ENCODE assay signal across 1 cellular context in the genomic region with DNA sequence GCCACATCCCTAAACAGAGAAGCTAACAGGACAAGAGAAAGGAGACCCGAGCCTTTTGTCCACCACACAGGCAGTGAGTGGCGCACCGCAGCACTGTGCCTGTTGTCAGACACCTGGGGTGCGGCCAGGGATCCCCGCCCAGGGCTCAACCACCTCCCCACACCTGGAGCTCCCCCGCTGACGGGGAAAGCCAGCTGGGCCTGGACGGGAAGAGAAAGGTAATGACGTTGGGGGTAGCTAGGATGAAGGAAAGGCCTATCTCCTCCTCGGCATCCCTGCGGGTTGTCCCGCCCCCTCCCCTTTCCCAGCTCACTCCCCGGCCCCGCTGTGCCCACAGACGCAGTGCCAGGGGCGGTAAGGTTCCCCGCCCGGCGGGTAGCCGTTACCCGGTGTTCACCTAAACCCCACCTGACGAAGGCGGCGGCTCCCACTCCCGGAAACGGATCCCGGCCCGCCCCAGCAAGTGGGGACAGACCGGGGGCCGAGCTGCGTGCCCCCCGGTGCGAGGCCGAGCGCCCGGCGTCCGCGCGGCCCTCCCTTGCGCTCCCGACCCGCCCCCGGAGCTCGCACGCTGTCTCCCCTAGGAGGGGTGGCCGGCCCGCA.
A peak's percentile ranks its signal among the peaks of the same experiment; 100 is the strongest.
TF ChIP-seq lines count a peak whose summit lies in the region.

No MANE protein-coding gene starts in this region.

TF ChIP-seq in WTC11, 78 proteins besides CTCF, POLR2A, EP300 and RAD21 (continued from another document):
- TF ChIP-seq, protein P1, sequence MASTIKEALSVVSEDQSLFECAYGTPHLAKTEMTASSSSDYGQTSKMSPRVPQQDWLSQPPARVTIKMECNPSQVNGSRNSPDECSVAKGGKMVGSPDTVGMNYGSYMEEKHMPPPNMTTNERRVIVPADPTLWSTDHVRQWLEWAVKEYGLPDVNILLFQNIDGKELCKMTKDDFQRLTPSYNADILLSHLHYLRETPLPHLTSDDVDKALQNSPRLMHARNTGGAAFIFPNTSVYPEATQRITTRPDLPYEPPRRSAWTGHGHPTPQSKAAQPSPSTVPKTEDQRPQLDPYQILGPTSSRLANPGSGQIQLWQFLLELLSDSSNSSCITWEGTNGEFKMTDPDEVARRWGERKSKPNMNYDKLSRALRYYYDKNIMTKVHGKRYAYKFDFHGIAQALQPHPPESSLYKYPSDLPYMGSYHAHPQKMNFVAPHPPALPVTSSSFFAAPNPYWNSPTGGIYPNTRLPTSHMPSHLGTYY (CRISPR knock-in tag; IDR thresholded peaks at IDR 0.05): no peak
- TF ChIP-seq, protein P2, sequence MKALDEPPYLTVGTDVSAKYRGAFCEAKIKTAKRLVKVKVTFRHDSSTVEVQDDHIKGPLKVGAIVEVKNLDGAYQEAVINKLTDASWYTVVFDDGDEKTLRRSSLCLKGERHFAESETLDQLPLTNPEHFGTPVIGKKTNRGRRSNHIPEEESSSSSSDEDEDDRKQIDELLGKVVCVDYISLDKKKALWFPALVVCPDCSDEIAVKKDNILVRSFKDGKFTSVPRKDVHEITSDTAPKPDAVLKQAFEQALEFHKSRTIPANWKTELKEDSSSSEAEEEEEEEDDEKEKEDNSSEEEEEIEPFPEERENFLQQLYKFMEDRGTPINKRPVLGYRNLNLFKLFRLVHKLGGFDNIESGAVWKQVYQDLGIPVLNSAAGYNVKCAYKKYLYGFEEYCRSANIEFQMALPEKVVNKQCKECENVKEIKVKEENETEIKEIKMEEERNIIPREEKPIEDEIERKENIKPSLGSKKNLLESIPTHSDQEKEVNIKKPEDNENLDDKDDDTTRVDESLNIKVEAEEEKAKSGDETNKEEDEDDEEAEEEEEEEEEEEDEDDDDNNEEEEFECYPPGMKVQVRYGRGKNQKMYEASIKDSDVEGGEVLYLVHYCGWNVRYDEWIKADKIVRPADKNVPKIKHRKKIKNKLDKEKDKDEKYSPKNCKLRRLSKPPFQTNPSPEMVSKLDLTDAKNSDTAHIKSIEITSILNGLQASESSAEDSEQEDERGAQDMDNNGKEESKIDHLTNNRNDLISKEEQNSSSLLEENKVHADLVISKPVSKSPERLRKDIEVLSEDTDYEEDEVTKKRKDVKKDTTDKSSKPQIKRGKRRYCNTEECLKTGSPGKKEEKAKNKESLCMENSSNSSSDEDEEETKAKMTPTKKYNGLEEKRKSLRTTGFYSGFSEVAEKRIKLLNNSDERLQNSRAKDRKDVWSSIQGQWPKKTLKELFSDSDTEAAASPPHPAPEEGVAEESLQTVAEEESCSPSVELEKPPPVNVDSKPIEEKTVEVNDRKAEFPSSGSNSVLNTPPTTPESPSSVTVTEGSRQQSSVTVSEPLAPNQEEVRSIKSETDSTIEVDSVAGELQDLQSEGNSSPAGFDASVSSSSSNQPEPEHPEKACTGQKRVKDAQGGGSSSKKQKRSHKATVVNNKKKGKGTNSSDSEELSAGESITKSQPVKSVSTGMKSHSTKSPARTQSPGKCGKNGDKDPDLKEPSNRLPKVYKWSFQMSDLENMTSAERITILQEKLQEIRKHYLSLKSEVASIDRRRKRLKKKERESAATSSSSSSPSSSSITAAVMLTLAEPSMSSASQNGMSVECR (CRISPR knock-in tag; IDR thresholded peaks at IDR 0.05; ENCODE audit: borderline replicate concordance): peak; percentile 64; the same call in 1 of the 2 replicates
- TF ChIP-seq, protein P3, sequence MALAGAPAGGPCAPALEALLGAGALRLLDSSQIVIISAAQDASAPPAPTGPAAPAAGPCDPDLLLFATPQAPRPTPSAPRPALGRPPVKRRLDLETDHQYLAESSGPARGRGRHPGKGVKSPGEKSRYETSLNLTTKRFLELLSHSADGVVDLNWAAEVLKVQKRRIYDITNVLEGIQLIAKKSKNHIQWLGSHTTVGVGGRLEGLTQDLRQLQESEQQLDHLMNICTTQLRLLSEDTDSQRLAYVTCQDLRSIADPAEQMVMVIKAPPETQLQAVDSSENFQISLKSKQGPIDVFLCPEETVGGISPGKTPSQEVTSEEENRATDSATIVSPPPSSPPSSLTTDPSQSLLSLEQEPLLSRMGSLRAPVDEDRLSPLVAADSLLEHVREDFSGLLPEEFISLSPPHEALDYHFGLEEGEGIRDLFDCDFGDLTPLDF (CRISPR knock-in tag; IDR thresholded peaks at IDR 0.05): 0 out of 2 replicates have a peak, but pooled peaks have one; percentile 15
- TF ChIP-seq, protein P4, sequence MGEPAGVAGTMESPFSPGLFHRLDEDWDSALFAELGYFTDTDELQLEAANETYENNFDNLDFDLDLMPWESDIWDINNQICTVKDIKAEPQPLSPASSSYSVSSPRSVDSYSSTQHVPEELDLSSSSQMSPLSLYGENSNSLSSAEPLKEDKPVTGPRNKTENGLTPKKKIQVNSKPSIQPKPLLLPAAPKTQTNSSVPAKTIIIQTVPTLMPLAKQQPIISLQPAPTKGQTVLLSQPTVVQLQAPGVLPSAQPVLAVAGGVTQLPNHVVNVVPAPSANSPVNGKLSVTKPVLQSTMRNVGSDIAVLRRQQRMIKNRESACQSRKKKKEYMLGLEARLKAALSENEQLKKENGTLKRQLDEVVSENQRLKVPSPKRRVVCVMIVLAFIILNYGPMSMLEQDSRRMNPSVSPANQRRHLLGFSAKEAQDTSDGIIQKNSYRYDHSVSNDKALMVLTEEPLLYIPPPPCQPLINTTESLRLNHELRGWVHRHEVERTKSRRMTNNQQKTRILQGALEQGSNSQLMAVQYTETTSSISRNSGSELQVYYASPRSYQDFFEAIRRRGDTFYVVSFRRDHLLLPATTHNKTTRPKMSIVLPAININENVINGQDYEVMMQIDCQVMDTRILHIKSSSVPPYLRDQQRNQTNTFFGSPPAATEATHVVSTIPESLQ (CRISPR knock-in tag; IDR thresholded peaks at IDR 0.05): no peak
- TF ChIP-seq MXD4 (CRISPR knock-in tag; IDR thresholded peaks at IDR 0.05; ENCODE audit: borderline replicate concordance) (no peak), HMGA2 (CRISPR knock-in tag; IDR thresholded peaks at IDR 0.05) (no peak), ZNF423 (CRISPR knock-in tag; IDR thresholded peaks at IDR 0.05) (peak; percentile 37; the same call in 1 of the 2 replicates), SOX15 (CRISPR knock-in tag; IDR thresholded peaks at IDR 0.05) (no peak), USF1 (CRISPR knock-in tag; IDR thresholded peaks at IDR 0.05) (no peak), JUN (CRISPR knock-in tag; IDR thresholded peaks at IDR 0.05) (peak; percentile 41; the same call in 1 of the 2 replicates), CREB1 (CRISPR knock-in tag; IDR thresholded peaks at IDR 0.05) (no peak), PRRX2 (CRISPR knock-in tag; IDR thresholded peaks at IDR 0.05) (no peak), E2F5 (CRISPR knock-in tag; IDR thresholded peaks at IDR 0.05) (0 out of 2 replicates have a peak, but pooled peaks have one; percentile 48), GABPB1 (CRISPR knock-in tag; IDR thresholded peaks at IDR 0.05) (no peak), IRF1 (CRISPR knock-in tag; IDR thresholded peaks at IDR 0.05) (no peak), ATF1 (CRISPR knock-in tag; IDR thresholded peaks at IDR 0.05) (no peak), CREM (CRISPR knock-in tag; IDR thresholded peaks at IDR 0.05) (peak; percentile 29; the same call in 1 of the 2 replicates), FOXP4 (CRISPR knock-in tag; IDR thresholded peaks at IDR 0.05) (0 out of 2 replicates have a peak, but pooled peaks have one; percentile 8), ZNF416 (CRISPR knock-in tag; IDR thresholded peaks at IDR 0.05) (no peak)
- TF ChIP-seq, protein P5, sequence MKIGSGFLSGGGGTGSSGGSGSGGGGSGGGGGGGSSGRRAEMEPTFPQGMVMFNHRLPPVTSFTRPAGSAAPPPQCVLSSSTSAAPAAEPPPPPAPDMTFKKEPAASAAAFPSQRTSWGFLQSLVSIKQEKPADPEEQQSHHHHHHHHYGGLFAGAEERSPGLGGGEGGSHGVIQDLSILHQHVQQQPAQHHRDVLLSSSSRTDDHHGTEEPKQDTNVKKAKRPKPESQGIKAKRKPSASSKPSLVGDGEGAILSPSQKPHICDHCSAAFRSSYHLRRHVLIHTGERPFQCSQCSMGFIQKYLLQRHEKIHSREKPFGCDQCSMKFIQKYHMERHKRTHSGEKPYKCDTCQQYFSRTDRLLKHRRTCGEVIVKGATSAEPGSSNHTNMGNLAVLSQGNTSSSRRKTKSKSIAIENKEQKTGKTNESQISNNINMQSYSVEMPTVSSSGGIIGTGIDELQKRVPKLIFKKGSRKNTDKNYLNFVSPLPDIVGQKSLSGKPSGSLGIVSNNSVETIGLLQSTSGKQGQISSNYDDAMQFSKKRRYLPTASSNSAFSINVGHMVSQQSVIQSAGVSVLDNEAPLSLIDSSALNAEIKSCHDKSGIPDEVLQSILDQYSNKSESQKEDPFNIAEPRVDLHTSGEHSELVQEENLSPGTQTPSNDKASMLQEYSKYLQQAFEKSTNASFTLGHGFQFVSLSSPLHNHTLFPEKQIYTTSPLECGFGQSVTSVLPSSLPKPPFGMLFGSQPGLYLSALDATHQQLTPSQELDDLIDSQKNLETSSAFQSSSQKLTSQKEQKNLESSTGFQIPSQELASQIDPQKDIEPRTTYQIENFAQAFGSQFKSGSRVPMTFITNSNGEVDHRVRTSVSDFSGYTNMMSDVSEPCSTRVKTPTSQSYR (CRISPR knock-in tag; IDR thresholded peaks at IDR 0.05): no peak
- TF ChIP-seq, protein P6, sequence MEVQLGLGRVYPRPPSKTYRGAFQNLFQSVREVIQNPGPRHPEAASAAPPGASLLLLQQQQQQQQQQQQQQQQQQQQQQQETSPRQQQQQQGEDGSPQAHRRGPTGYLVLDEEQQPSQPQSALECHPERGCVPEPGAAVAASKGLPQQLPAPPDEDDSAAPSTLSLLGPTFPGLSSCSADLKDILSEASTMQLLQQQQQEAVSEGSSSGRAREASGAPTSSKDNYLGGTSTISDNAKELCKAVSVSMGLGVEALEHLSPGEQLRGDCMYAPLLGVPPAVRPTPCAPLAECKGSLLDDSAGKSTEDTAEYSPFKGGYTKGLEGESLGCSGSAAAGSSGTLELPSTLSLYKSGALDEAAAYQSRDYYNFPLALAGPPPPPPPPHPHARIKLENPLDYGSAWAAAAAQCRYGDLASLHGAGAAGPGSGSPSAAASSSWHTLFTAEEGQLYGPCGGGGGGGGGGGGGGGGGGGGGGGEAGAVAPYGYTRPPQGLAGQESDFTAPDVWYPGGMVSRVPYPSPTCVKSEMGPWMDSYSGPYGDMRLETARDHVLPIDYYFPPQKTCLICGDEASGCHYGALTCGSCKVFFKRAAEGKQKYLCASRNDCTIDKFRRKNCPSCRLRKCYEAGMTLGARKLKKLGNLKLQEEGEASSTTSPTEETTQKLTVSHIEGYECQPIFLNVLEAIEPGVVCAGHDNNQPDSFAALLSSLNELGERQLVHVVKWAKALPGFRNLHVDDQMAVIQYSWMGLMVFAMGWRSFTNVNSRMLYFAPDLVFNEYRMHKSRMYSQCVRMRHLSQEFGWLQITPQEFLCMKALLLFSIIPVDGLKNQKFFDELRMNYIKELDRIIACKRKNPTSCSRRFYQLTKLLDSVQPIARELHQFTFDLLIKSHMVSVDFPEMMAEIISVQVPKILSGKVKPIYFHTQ (CRISPR knock-in tag; IDR thresholded peaks at IDR 0.05): no peak
- TF ChIP-seq, protein P7, sequence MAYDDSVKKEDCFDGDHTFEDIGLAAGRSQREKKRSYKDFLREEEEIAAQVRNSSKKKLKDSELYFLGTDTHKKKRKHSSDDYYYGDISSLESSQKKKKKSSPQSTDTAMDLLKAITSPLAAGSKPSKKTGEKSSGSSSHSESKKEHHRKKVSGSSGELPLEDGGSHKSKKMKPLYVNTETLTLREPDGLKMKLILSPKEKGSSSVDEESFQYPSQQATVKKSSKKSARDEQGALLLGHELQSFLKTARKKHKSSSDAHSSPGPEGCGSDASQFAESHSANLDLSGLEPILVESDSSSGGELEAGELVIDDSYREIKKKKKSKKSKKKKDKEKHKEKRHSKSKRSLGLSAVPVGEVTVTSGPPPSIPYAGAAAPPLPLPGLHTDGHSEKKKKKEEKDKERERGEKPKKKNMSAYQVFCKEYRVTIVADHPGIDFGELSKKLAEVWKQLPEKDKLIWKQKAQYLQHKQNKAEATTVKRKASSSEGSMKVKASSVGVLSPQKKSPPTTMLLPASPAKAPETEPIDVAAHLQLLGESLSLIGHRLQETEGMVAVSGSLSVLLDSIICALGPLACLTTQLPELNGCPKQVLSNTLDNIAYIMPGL (CRISPR knock-in tag; IDR thresholded peaks at IDR 0.05): peak; percentile 47; the same call in 1 of the 2 replicates
- TF ChIP-seq, protein P8, sequence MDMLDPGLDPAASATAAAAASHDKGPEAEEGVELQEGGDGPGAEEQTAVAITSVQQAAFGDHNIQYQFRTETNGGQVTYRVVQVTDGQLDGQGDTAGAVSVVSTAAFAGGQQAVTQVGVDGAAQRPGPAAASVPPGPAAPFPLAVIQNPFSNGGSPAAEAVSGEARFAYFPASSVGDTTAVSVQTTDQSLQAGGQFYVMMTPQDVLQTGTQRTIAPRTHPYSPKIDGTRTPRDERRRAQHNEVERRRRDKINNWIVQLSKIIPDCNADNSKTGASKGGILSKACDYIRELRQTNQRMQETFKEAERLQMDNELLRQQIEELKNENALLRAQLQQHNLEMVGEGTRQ (CRISPR knock-in tag; IDR thresholded peaks at IDR 0.05): no peak
